In genomic region chr1:202348509-202349262, GRCh38 we compare ENCODE assay signal across 8 cellular contexts. TPM values are rescaled to one million over a fixed set of nuclear protein-coding genes. Genes with fewer than 3 reads are reported as not detected.
DNase-seq lines count a peak whose midpoint lies in the region; ATAC-seq, FAIRE-seq and TF ChIP-seq lines count a peak whose summit lies in the region.

PPP1R12B (plus strand) TSS chr1:202348699; CDS start chr1:202348852, 153 bp downstream.

- ATAC-seq in GM19043 (IDR thresholded peaks at IDR 0.05; ENCODE audit: low read depth, unreplicated experiment) (peak; percentile 96), HG03378 (IDR thresholded peaks at IDR 0.05; ENCODE audit: unreplicated experiment) (peak; percentile 92)

- no peak for TF ChIP-seq CTCF in AG10803 (conservative IDR thresholded peaks at IDR 0.05; ENCODE audit: low read length)
- no peak for TF ChIP-seq CTCF in kidney (IDR thresholded peaks at IDR 0.05; ENCODE audit: borderline replicate concordance, extremely low read depth, insufficient read depth)

- H3K9ac ChIP-seq in kidney (ENCODE audit: low read length in 2 of 2): peak within 1 kb of the TSS; percentile 90 to 97

- intact Hi-C loops in kidney (cut with DNase I): no loop called here

- H3K4me3 ChIP-seq in AG10803 (ENCODE audit: low read length) (peak within 1 kb of the TSS; percentile 82), kidney (ENCODE audit: low read length in 2 of 2) (peak within 1 kb of the TSS; percentile 82 to 88)

- no peaks in the 10 kb centered on the region for H3K9me3 ChIP-seq in kidney (ENCODE audit: control insufficient read depth in 1 of 2, low read length in 2 of 2)

- no peaks in the 10 kb centered on the region for H3K36me3 ChIP-seq in kidney (ENCODE audit: control insufficient read depth in 1 of 2, insufficient read depth in 2 of 2, low read length in 2 of 2)

- DNase-seq in AG10803 (ENCODE audit: low read depth): peak; percentile 99
- peak; percentile 100 for DNase-seq in NCI-H460 (ENCODE audit: extremely low read depth, low read depth)
- DNase-seq in activated CD4-positive, CD25-positive, alpha-beta regulatory T cell treated with anti-CD3 and anti-CD28 coated beads, Interleukin-2, amount 50 U/mL, for 72 hours: peak; percentile 92
- DNase-seq in cerebellum (ENCODE audit: low spot score): peak; percentile 97
- DNase-seq in kidney: peak; percentile 99
- DNase-seq in stimulated activated CD4-positive, alpha-beta T cell treated with anti-CD3 and anti-CD28 coated beads, Interleukin-15, amount 100 ng/mL, for 24 hours: peak; percentile 97

- H3K27ac ChIP-seq in kidney (ENCODE audit: low read depth in 2 of 2, low read length in 2 of 2): peak within 1 kb of the TSS; percentile 89 to 90

- FAIRE-seq in kidney (lab: Jason Lieb, UNC): peak; percentile 96

- peaks cover 0 to 2% of the 10 kb centered on the region in 2 donors for H3K4me1 ChIP-seq in kidney (ENCODE audit: control insufficient read depth in 1 of 2, insufficient read depth in 1 of 2, low read depth in 1 of 2, low read length in 2 of 2)

RNA-seq across cellular contexts. Expression of gene PPP1R12B, which starts in this region (rescaled TPM):
- total RNA-seq in NCI-H460 (2014; rRNA removed; shearing (Covaris generic)): 16.4 and 16.6 TPM in 2 replicates
- 11.4 and 61.6 TPM in 2 replicates for polyA plus RNA-seq in NCI-H460 (2014; cell fraction: nucleus; rRNA removed)
- 56.8 TPM for total RNA-seq in cerebellum
- 40.0 TPM for total RNA-seq in kidney
- polyA plus RNA-seq in kidney (ENCODE audit: insufficient read depth, low read depth, low replicate concordance): 5.7 TPM

Comparison
In these comparisons a context has a peak if more than half of its experiments do, and no peak if none do; other contexts are left out.
1. Peak in every context shown above with its lines: DNase-seq, ATAC-seq, H3K4me3 ChIP-seq and H3K27ac ChIP-seq.